Comparison of ENCODE assay signal across 2 cellular contexts in the genomic region with DNA sequence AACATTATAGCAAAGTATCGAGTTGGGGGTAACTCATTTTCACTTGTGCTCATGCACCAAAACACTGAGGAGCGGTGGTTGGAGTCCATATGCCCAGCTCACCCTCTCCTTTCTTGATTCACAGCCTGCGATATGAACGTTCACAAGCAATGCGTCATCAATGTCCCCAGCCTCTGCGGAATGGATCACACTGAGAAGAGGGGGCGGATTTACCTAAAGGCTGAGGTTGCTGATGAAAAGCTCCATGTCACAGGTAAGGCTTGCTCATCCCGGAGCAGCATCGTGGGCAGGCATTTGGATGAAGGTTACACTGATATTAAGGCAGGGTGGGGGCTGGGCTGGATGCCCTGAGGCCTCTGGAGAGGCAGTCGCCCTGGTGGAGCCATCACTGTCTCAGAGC.
TF ChIP-seq lines count a peak whose summit lies in the region.

No MANE protein-coding gene starts in this region.

TF ChIP-seq in IMR-90, 13 proteins besides CTCF, POLR2A, EP300 and RAD21 (continued from another document):
- no peak for TF ChIP-seq ELK1 (IDR thresholded peaks at IDR 0.05; ENCODE audit: borderline replicate concordance, low read depth, low read length)
- no peak for TF ChIP-seq MXI1 (IDR thresholded peaks at IDR 0.05; ENCODE audit: borderline replicate concordance, low read depth, low read length)
- TF ChIP-seq SMC3 (IDR thresholded peaks at IDR 0.05; ENCODE audit: low read depth, low read length), result no peak
- no peak for TF ChIP-seq RCOR1 (IDR thresholded peaks at IDR 0.05; ENCODE audit: insufficient replicate concordance, low read length)
- TF ChIP-seq, protein P1, sequence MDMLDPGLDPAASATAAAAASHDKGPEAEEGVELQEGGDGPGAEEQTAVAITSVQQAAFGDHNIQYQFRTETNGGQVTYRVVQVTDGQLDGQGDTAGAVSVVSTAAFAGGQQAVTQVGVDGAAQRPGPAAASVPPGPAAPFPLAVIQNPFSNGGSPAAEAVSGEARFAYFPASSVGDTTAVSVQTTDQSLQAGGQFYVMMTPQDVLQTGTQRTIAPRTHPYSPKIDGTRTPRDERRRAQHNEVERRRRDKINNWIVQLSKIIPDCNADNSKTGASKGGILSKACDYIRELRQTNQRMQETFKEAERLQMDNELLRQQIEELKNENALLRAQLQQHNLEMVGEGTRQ (IDR thresholded peaks at IDR 0.05; ENCODE audit: low read depth, low read length), result no peak
- TF ChIP-seq CEBPB (IDR thresholded peaks at IDR 0.05; ENCODE audit: low read depth, low read length), result no peak
- no peak for TF ChIP-seq MAZ (IDR thresholded peaks at IDR 0.05; ENCODE audit: borderline replicate concordance, low read depth, low read length)
- TF ChIP-seq MAFK (IDR thresholded peaks at IDR 0.05; ENCODE audit: low read depth, low read length), result no peak
- no peak for TF ChIP-seq NFE2L2 (IDR thresholded peaks at IDR 0.05; ENCODE audit: low read depth, low read length)
- TF ChIP-seq BHLHE40 (IDR thresholded peaks at IDR 0.05; ENCODE audit: low read depth, low read length), result no peak

TF ChIP-seq in neural cell, 6 proteins besides CTCF, POLR2A, EP300 and RAD21 (continued from another document):
- TF ChIP-seq REST (IDR thresholded peaks at IDR 0.05; ENCODE audit: borderline replicate concordance) (no peak), EZH2 (IDR thresholded peaks at IDR 0.05; ENCODE audit: borderline replicate concordance, insufficient read depth, low read length, poor library complexity, severe bottlenecking) (no peak)
